ENCODE assay signal across 10 cellular contexts in the genomic region with DNA sequence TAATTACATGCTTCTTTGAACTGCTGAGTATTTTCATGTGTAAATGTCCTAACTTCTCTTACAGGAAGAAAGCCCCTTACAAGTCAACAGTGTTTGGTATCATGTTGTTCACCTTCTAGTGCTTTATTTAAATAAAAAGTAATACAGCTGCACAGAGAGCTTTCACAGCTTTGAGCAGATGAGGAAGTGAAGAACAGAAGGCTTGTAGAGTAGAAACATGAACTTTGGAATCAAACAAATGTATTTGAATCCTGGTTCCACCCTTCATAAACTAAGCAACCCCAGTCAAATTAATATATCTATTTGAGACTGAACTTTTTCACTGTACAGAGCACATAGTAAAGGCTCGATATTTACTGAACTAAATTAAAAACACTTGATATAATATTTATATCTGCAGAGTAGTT.
A peak's percentile ranks its signal among the peaks of the same experiment; 100 is the strongest.
DNase-seq lines count a peak whose midpoint lies in the region; ATAC-seq lines count a peak whose summit lies in the region.
"Had no signal": no experiment of that assay in that cellular context is flagged by ENCODE, and none has a peak within 500 bp of the region (broad histone marks: within the 10 kb centered on the region; RNA-seq: fewer than 3 reads in every experiment).

No MANE protein-coding gene starts in this region.

- H3K9me3 ChIP-seq in mesenchymal stem cell (ENCODE audit: control insufficient read depth, low read length) = no peaks in the 10 kb centered on the region
- H3K9me3 ChIP-seq in MG63 = no peaks in the 10 kb centered on the region
- no peaks in the 10 kb centered on the region for H3K9me3 ChIP-seq in SJCRH30 (replicated peaks)
- H3K9me3 ChIP-seq: upper lobe of left lung had no signal

- H2BK120ac ChIP-seq in mesenchymal stem cell (ENCODE audit: low read depth, low read length) = no peak overlapping the region

- H3K4ac ChIP-seq in mesenchymal stem cell (ENCODE audit: low read depth in 1 of 2, low read length in 2 of 2) = no peak overlapping the region

- H3K14ac ChIP-seq in mesenchymal stem cell (ENCODE audit: low read length in 2 of 2) = no peak overlapping the region

- no peak overlapping the region for H2AK5ac ChIP-seq in mesenchymal stem cell (ENCODE audit: low read length, severe bottlenecking)

- H3K27me3 Mint-ChIP-seq in activated naive CD8-positive, alpha-beta T cell = no peaks in the 10 kb centered on the region
- no peaks in the 10 kb centered on the region for H3K27me3 Mint-ChIP-seq in activated naive CD8-positive, alpha-beta T cell treated with anti-CD3 and anti-CD28 coated beads for 36 hours

- no peak overlapping the region for H4K8ac ChIP-seq in mesenchymal stem cell (ENCODE audit: low read length)

- no peak overlapping the region for H3K27ac ChIP-seq in mesenchymal stem cell (ENCODE audit: low read length, poor library complexity, severe bottlenecking)
- no peak overlapping the region for H3K27ac ChIP-seq in SJCRH30

- no peak overlapping the region for H2BK5ac ChIP-seq in mesenchymal stem cell (ENCODE audit: low read depth, low read length, poor library complexity, severe bottlenecking)

- H3K23ac ChIP-seq in mesenchymal stem cell (ENCODE audit: low read length in 2 of 2) = no peak overlapping the region

- H3K4me1 Mint-ChIP-seq in activated naive CD8-positive, alpha-beta T cell (ENCODE audit: low read depth) = peaks cover 76% of the 10 kb centered on the region
- H3K4me1 Mint-ChIP-seq in activated naive CD8-positive, alpha-beta T cell treated with anti-CD3 and anti-CD28 coated beads for 36 hours = peaks cover 57% of the 10 kb centered on the region

- peaks cover 16% of the 10 kb centered on the region for H3K79me1 ChIP-seq in mesenchymal stem cell (replicated peaks; ENCODE audit: low read length, poor library complexity, severe bottlenecking)

- H3K36me3 ChIP-seq in mesenchymal stem cell (ENCODE audit: control insufficient read depth in 1 of 2, insufficient read depth in 2 of 2, low read depth in 1 of 2, low read length in 2 of 2) (peaks cover 0 to 40% of the 10 kb centered on the region in 2 experiments), MG63 (no peaks in the 10 kb centered on the region), SJCRH30 (0 out of 2 replicates have a peak, but pooled peaks cover 4% of the 10 kb centered on the region)
- H3K36me3 ChIP-seq: upper lobe of left lung had no signal

- no peak overlapping the region for H4K91ac ChIP-seq in mesenchymal stem cell (ENCODE audit: low read length)

- H3K27ac Mint-ChIP-seq in activated naive CD8-positive, alpha-beta T cell = peak overlapping the region; percentile 35
- H3K27ac Mint-ChIP-seq in activated naive CD8-positive, alpha-beta T cell treated with anti-CD3 and anti-CD28 coated beads for 36 hours = no peak overlapping the region

- no peak overlapping the region for H2AFZ ChIP-seq in mesenchymal stem cell (ENCODE audit: low read depth, low read length)

- DNase-seq in activated naive CD8-positive, alpha-beta T cell treated with anti-CD3 and anti-CD28 coated beads for 36 hours = no peak
- DNase-seq in NCI-H526 (lab: John Stamatoyannopoulos, UW) = peak; percentile 94 to 97
- no peak for DNase-seq in mesenchymal stem cell
- DNase-seq in MG63 = no peak
- no peak for DNase-seq in SKM-1 (lab: John Stamatoyannopoulos, UW; ENCODE audit: unreplicated experiment)
- no peak for DNase-seq in SJCRH30
- DNase-seq: NCI-H2171, upper lobe of left lung had no signal

- peak; percentile 40 for ATAC-seq in HG02884 (IDR thresholded peaks at IDR 0.05; ENCODE audit: unreplicated experiment)

- H3K27me3 ChIP-seq in mesenchymal stem cell (ENCODE audit: control insufficient read depth in 1 of 2, insufficient read depth in 1 of 2, low read length in 2 of 2) (no peaks in the 10 kb centered on the region), MG63 (no peaks in the 10 kb centered on the region), SJCRH30 (no peaks in the 10 kb centered on the region)
- H3K27me3 ChIP-seq: upper lobe of left lung had no signal

- H3K9ac ChIP-seq in mesenchymal stem cell (ENCODE audit: low read length) = no peak overlapping the region

- H3K4me1 ChIP-seq in mesenchymal stem cell (ENCODE audit: control insufficient read depth, insufficient read depth, low read depth, low read length) (peaks cover 6% of the 10 kb centered on the region), SJCRH30 (peaks cover 29% of the 10 kb centered on the region)

- H2BK12ac ChIP-seq in mesenchymal stem cell (ENCODE audit: low read length in 2 of 2) = no peak overlapping the region

- H3K18ac ChIP-seq in mesenchymal stem cell (ENCODE audit: low read depth in 1 of 2, low read length in 2 of 2) = no peak overlapping the region

- peaks cover 12% of the 10 kb centered on the region for H3K36me3 Mint-ChIP-seq in activated naive CD8-positive, alpha-beta T cell
- H3K36me3 Mint-ChIP-seq in activated naive CD8-positive, alpha-beta T cell treated with anti-CD3 and anti-CD28 coated beads for 36 hours = peaks cover 47% of the 10 kb centered on the region

- no peak overlapping the region for H3K4me3 Mint-ChIP-seq in activated naive CD8-positive, alpha-beta T cell
- no peak overlapping the region for H3K4me3 Mint-ChIP-seq in activated naive CD8-positive, alpha-beta T cell treated with anti-CD3 and anti-CD28 coated beads for 36 hours

- H3K4me3 ChIP-seq in mesenchymal stem cell (ENCODE audit: insufficient read depth in 1 of 2, low read depth in 1 of 2, low read length in 2 of 2) = no peak overlapping the region
- H3K4me3 ChIP-seq in MG63 = no peak overlapping the region
- H3K4me3 ChIP-seq in SJCRH30 = no peak overlapping the region
- H3K4me3 ChIP-seq: upper lobe of left lung had no signal

- H3K9me3 Mint-ChIP-seq in activated naive CD8-positive, alpha-beta T cell (ENCODE audit: low read depth) = no peaks in the 10 kb centered on the region
- H3K9me3 Mint-ChIP-seq in activated naive CD8-positive, alpha-beta T cell treated with anti-CD3 and anti-CD28 coated beads for 36 hours = no peaks in the 10 kb centered on the region

- H3K4me2 ChIP-seq in mesenchymal stem cell (ENCODE audit: low read length, poor library complexity, severe bottlenecking) = no peak overlapping the region

- WGBS in mesenchymal stem cell = no CpG with 5 or more reads among the region's 1 CpG

- no peak overlapping the region for H2BK15ac ChIP-seq in mesenchymal stem cell (ENCODE audit: low read depth, poor library complexity, severe bottlenecking)

Comparison
In these comparisons a context has a peak if more than half of its experiments do, and no peak if none do; other contexts are left out.
1. DNase-seq: peak in NCI-H526 (2 of 2); none in activated naive CD8-positive, alpha-beta T cell treated with anti-CD3 and anti-CD28 coated beads for 36 hours (single experiment), mesenchymal stem cell (single experiment), MG63 (single experiment), SKM-1 (single experiment) and SJCRH30 (0 of 2).